In the genomic region with DNA sequence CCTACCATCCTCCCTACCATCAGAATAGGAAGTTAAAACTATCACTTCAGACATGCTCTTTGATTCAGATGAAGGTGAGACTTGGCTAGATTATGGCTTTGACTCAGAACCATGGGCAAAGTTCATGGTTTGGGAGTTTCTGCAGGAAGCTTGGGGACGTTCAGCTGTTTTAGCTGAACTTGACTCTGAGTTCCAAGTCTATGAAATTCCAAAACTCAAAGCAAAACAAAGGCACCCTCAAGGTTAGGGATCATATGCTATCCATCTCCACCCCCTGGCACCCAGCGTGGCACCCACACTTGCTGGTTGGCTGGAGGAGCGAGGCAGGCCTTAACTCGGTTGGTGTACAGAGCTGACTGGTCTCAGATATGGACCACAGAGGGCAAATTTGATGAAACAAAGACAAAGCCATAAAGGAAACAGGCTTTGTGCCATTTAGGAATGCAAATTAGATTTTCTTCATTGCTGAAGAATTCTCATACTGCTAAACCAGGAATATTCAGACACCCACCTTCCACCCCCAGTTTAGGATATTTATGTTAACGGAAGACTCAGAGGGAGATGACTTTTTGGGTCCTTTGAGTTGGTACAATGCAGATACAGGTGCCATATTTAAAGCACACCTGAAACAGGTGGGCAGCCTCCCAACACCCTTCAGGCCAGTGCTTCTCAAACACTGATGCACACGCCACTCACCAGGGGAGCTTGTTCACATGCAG, we compare ENCODE assay signal across 25 cellular contexts.
A peak's percentile ranks its signal among the peaks of the same experiment; 100 is the strongest.
DNase-seq lines count a peak whose midpoint lies in the region; ATAC-seq and TF ChIP-seq lines count a peak whose summit lies in the region.
"Had no signal": no experiment of that assay in that cellular context is flagged by ENCODE, and none has a peak within 500 bp of the region (broad histone marks: within the 10 kb centered on the region; RNA-seq: fewer than 3 reads in every experiment).

No MANE protein-coding gene starts in this region.

- peak overlapping the region; percentile 82; the same call in 1 of the 2 replicates for H3K27ac ChIP-seq in VCaP
- H3K27ac ChIP-seq in duodenal mucosa (ENCODE audit: low read depth, low read length): peak overlapping the region; percentile 14
- H3K27ac ChIP-seq in right lobe of liver: peak overlapping the region; percentile 81 to 88 (median 84)
- no peak overlapping the region for H3K27ac ChIP-seq in H9 (ENCODE audit: insufficient read length, low read depth, low read length)
- H3K27ac ChIP-seq: PC-9, SJCRH30 had no signal

- no peaks in the 10 kb centered on the region for H3K23me2 ChIP-seq in H9 (ENCODE audit: insufficient read length, low read depth, low read length, poor library complexity, severe bottlenecking)

- H4K91ac ChIP-seq in H9 (ENCODE audit: insufficient read length, low read depth, low read length): no peak overlapping the region

- no peak overlapping the region for H4K5ac ChIP-seq in H9 (ENCODE audit: insufficient read length, low read depth, low read length)

- peaks cover 17 to 20% of the 10 kb centered on the region in 2 donors for H3K4me1 ChIP-seq in duodenal mucosa (ENCODE audit: control insufficient read depth in 1 of 2, insufficient read depth in 2 of 2, low read length in 2 of 2)
- peaks cover 0 to 20% (median 8%) of the 10 kb centered on the region in 4 donors for H3K4me1 ChIP-seq in right lobe of liver
- H3K4me1 ChIP-seq in H9 (ENCODE audit: insufficient read depth, low read length): no peaks in the 10 kb centered on the region

- no peak for TF ChIP-seq POLR2A in right lobe of liver (IDR thresholded peaks at IDR 0.05)

- H3K23ac ChIP-seq in H9 (ENCODE audit: insufficient read length, low read depth, low read length): no peak overlapping the region

- H3K27ac Mint-ChIP-seq in osteocyte (ENCODE audit: unreplicated experiment): no peak overlapping the region
- H3K27ac Mint-ChIP-seq in H9: no peak overlapping the region

- intact Hi-C loops in right lobe of liver (cut with DNase I): no loop called here

- no peak for TF ChIP-seq CTCF in VCaP (conservative IDR thresholded peaks at IDR 0.05)
- no peak for TF ChIP-seq CTCF in right lobe of liver (IDR thresholded peaks at IDR 0.05)
- no peak for TF ChIP-seq CTCF in osteocyte (IDR thresholded peaks at IDR 0.05)
- no peak for TF ChIP-seq CTCF in H9 (conservative IDR thresholded peaks at IDR 0.05)

- H4K20me1 ChIP-seq in H9 (ENCODE audit: control insufficient read depth, insufficient read depth, insufficient read length): no peaks in the 10 kb centered on the region

- no peak overlapping the region for H2AK5ac ChIP-seq in H9 (ENCODE audit: insufficient read length, low read length)

- H2AFZ ChIP-seq in H9 (ENCODE audit: low read length): no peak overlapping the region
- H2AFZ ChIP-seq: PC-9 had no signal

- H3K27me3 ChIP-seq in duodenal mucosa (ENCODE audit: control insufficient read depth in 1 of 2, insufficient read depth in 2 of 2, low read length in 2 of 2) (no peaks in the 10 kb centered on the region), right lobe of liver (no peaks in the 10 kb centered on the region), H9 (ENCODE audit: insufficient read depth, low read length) (no peaks in the 10 kb centered on the region)
- H3K27me3 ChIP-seq: SJCRH30 had no signal

- H2BK20ac ChIP-seq in H9 (ENCODE audit: low read depth, low read length, poor library complexity, severe bottlenecking): no peak overlapping the region

- WGBS in right lobe of liver (ENCODE audit: insufficient coverage, low coverage, low lambda C conversion rate, missing lambda C conversion rate): 65% methylated on average over 6 of the region's 6 CpGs
- no CpG with 5 or more reads among the region's 6 CpGs for WGBS in H9 (ENCODE audit: extremely low coverage, insufficient read length, low lambda C conversion rate)

- no peak overlapping the region for H3K9ac ChIP-seq in duodenal mucosa (ENCODE audit: low read depth in 1 of 2, low read length in 2 of 2)
- H3K9ac ChIP-seq in H9 (ENCODE audit: extremely low read depth, insufficient read length, low read length): no peak overlapping the region

- H3K56ac ChIP-seq in H9 (ENCODE audit: insufficient read length, low read depth, low read length): no peak overlapping the region

- H3K4me3 ChIP-seq in duodenal mucosa (ENCODE audit: low read depth in 1 of 2, low read length in 2 of 2) (no peak overlapping the region), right lobe of liver (no peak overlapping the region)
- H3K4me3 ChIP-seq: PC-9, SJCRH30 had no signal

- H3K27me3 Mint-ChIP-seq in osteocyte (ENCODE audit: unreplicated experiment): no peaks in the 10 kb centered on the region
- H3K27me3 Mint-ChIP-seq in H9 (ENCODE audit: low read depth): peaks cover 1% of the 10 kb centered on the region
- H3K27me3 Mint-ChIP-seq: CD4-positive, alpha-beta memory T cell had no signal

- H3T11ph ChIP-seq in H9 (ENCODE audit: low read length): no peak overlapping the region

- no peak overlapping the region for H3K4me2 ChIP-seq in H9 (ENCODE audit: insufficient read depth, insufficient read length, low read length)
- H3K4me2 ChIP-seq: PC-9 had no signal

- no peak overlapping the region for H3K14ac ChIP-seq in H9 (ENCODE audit: insufficient read depth, low read length)

- no peaks in the 10 kb centered on the region for H3K36me3 ChIP-seq in duodenal mucosa (ENCODE audit: control insufficient read depth in 1 of 2, insufficient read depth in 2 of 2, low read length in 2 of 2)
- H3K36me3 ChIP-seq in right lobe of liver: no peaks in the 10 kb centered on the region
- H3K36me3 ChIP-seq: SJCRH30 had no signal

- no peak overlapping the region for H3K4ac ChIP-seq in H9 (ENCODE audit: low read depth, low read length)

- no peaks in the 10 kb centered on the region for H3K4me1 Mint-ChIP-seq in osteocyte (ENCODE audit: unreplicated experiment)
- peaks cover 8% of the 10 kb centered on the region in 2 experiments for H3K4me1 Mint-ChIP-seq in H9

- H3K9me3 Mint-ChIP-seq in osteocyte (ENCODE audit: unreplicated experiment) (no peaks in the 10 kb centered on the region), H9 (peaks cover 0 to 3% of the 10 kb centered on the region in 2 experiments; a peak in 1 of 5 replicates)

- H2BK15ac ChIP-seq in H9 (ENCODE audit: low read depth, low read length): no peak overlapping the region

- H2BK120ac ChIP-seq in H9 (ENCODE audit: low read depth, low read length, poor library complexity, severe bottlenecking): no peak overlapping the region

- H2BK5ac ChIP-seq in H9 (ENCODE audit: insufficient read length, low read length): no peak overlapping the region

- no peak overlapping the region for H4K8ac ChIP-seq in H9 (replicated peaks; ENCODE audit: insufficient read length, low read depth, low read length)

- no peak overlapping the region for H3K18ac ChIP-seq in H9 (ENCODE audit: insufficient read length, low read depth, low read length)

- no peaks in the 10 kb centered on the region for H3K79me1 ChIP-seq in H9 (ENCODE audit: insufficient read depth, low read depth, low read length, poor library complexity, severe bottlenecking)

- DNase-seq in right lobe of liver (no peak), osteocyte (ENCODE audit: extremely low spot score, unreplicated experiment) (peak; percentile 3), H9 (no peak)
- DNase-seq: C1 segment of cervical spinal cord; CD4-positive, alpha-beta memory T cell; COR-L47; DMS53; Karpas-422; NCI-H1092 treated with DMSO at 0.1 percent for 48 hours; NCI-H1436; NCI-H187; NCI-H2081 treated with DMSO at 0.1 percent for 48 hours; NCI-H446 treated with DMSO at 0.1 percent for 48 hours; NCI-H526; NCI-H82; NK-92 treated with Interleukin-12 subunit alpha and Interleukin-12 subunit beta, amount 100 ng/mL, for 24 hours; PC-9; SJCRH30 had no signal

- ATAC-seq in right lobe of liver (peak in 3 of 4 donors; percentile 17 to 36 (median 21)), GM18868 (IDR thresholded peaks at IDR 0.05; ENCODE audit: unreplicated experiment) (no peak), HG03571 (IDR thresholded peaks at IDR 0.05; ENCODE audit: unreplicated experiment) (no peak), HG02973 (IDR thresholded peaks at IDR 0.05; ENCODE audit: unreplicated experiment) (no peak)
- ATAC-seq: Right ventricle myocardium inferior, SK-N-SH treated with all-trans-retinoic acid at 6 μM for 48 hours had no signal

- no peak overlapping the region for H2BK12ac ChIP-seq in H9 (ENCODE audit: insufficient read length, low read depth, low read length)

- H3K36me3 Mint-ChIP-seq in osteocyte (ENCODE audit: unreplicated experiment) (no peaks in the 10 kb centered on the region), H9 (ENCODE audit: insufficient read depth in 1 of 3, low read depth in 3 of 3) (no peaks in the 10 kb centered on the region; a peak in 1 of 7 replicates)
- H3K36me3 Mint-ChIP-seq: CD4-positive, alpha-beta memory T cell had no signal

- H3K9me3 ChIP-seq in duodenal mucosa (ENCODE audit: control insufficient read depth in 1 of 2, low read length in 2 of 2) (peaks cover 0 to 2% of the 10 kb centered on the region in 2 donors), right lobe of liver (no peaks in the 10 kb centered on the region), H9 (ENCODE audit: control insufficient read depth, low read depth, low read length) (no peaks in the 10 kb centered on the region)
- H3K9me3 ChIP-seq: SJCRH30 had no signal

- no peak overlapping the region for H3K4me3 Mint-ChIP-seq in osteocyte (ENCODE audit: unreplicated experiment)
- no peak overlapping the region for H3K4me3 Mint-ChIP-seq in H9
- H3K4me3 Mint-ChIP-seq: CD4-positive, alpha-beta memory T cell had no signal

- no peaks in the 10 kb centered on the region for H3K79me2 ChIP-seq in H9 (ENCODE audit: insufficient read depth, low read length)

Comparison
In these comparisons a context has a peak if more than half of its experiments do, and no peak if none do; other contexts are left out.
1. ATAC-seq: peak in right lobe of liver (3 of 4); none in GM18868 (single experiment), HG03571 (single experiment) and HG02973 (single experiment).